In genomic region chr20:50850721-50851286, GRCh38 we compare ENCODE assay signal across 19 cellular contexts. TPM values are rescaled to one million over a fixed set of nuclear protein-coding genes. Genes with fewer than 3 reads are reported as not detected.
DNase-seq lines count a peak whose midpoint lies in the region; ATAC-seq and TF ChIP-seq lines count a peak whose summit lies in the region.
"Had no signal": no experiment of that assay in that cellular context is flagged by ENCODE, and none has a peak within 500 bp of the region (broad histone marks: within the 10 kb centered on the region; RNA-seq: fewer than 3 reads in every experiment).

No MANE protein-coding gene starts in this region.

- H3K27ac Mint-ChIP-seq in neural progenitor cell, result no peak overlapping the region
- H3K27ac Mint-ChIP-seq: activated T-helper 17 cell treated with anti-CD3 and anti-CD28 coated beads, Interleukin-2, amount 50 U/mL, for 72 hours; dendritic cell treated with granulocyte-macrophage colony-stimulating factor and Interleukin-4, amounts not matched to agents 40 ng/mL and 50 ng/mL, for 4 days; T-helper 1 cell treated with Interleukin-12 subunit alpha and Interleukin-12 subunit beta and Interleukin-4 antibody, amounts not matched to agents 30 μg/mL and 1 μg/mL, for 36 hours had no signal

- TF ChIP-seq CTCF in neural progenitor cell (IDR thresholded peaks at IDR 0.05), result no peak

- ATAC-seq in GM18517 (IDR thresholded peaks at IDR 0.05; ENCODE audit: unreplicated experiment), result no peak
- ATAC-seq: activated T-helper 17 cell treated with anti-CD3 and anti-CD28 coated beads, Interleukin-2, amount 50 U/mL, for 72 hours had no signal

- no peaks in the 10 kb centered on the region for H3K36me3 Mint-ChIP-seq in neural progenitor cell

- H2AFZ ChIP-seq in Karpas-422 (ENCODE audit: low read length), result no peak overlapping the region
- no peak overlapping the region for H2AFZ ChIP-seq in neural progenitor cell (replicated peaks)
- H2AFZ ChIP-seq: parathyroid adenoma had no signal

- H3F3A ChIP-seq in neural progenitor cell (ENCODE audit: low read depth), result peaks cover 5% of the 10 kb centered on the region

- peaks cover 61% of the 10 kb centered on the region for H3K4me1 ChIP-seq in Karpas-422 (ENCODE audit: low read length)
- H3K4me1 ChIP-seq in neural progenitor cell, result peaks cover 12% of the 10 kb centered on the region

- H3K9me2 ChIP-seq in Karpas-422 (replicated peaks; ENCODE audit: insufficient read depth, low read length), result no peaks in the 10 kb centered on the region

- H3K27me3 ChIP-seq in H7 (ENCODE audit: control insufficient read depth, insufficient read depth, low read length), result no peaks in the 10 kb centered on the region
- H3K27me3 ChIP-seq in Karpas-422 (ENCODE audit: low read length), result no peaks in the 10 kb centered on the region
- no peaks in the 10 kb centered on the region for H3K27me3 ChIP-seq in neural progenitor cell
- H3K27me3 ChIP-seq: esophagus muscularis mucosa, stomach had no signal

- no peak overlapping the region for H3K4me3 Mint-ChIP-seq in neural progenitor cell
- H3K4me3 Mint-ChIP-seq: activated T-helper 17 cell treated with anti-CD3 and anti-CD28 coated beads, Interleukin-2, amount 50 U/mL, for 72 hours; CD14-positive monocyte; dendritic cell treated with granulocyte-macrophage colony-stimulating factor and Interleukin-4, amounts not matched to agents 40 ng/mL and 50 ng/mL, for 4 days; T-helper 1 cell treated with Interleukin-12 subunit alpha and Interleukin-12 subunit beta and Interleukin-4 antibody, amounts not matched to agents 30 μg/mL and 1 μg/mL, for 36 hours had no signal

- H3K27me3 Mint-ChIP-seq in neural progenitor cell (ENCODE audit: insufficient read depth, low read depth), result peaks cover 6% of the 10 kb centered on the region
- H3K27me3 Mint-ChIP-seq: activated T-helper 17 cell treated with anti-CD3 and anti-CD28 coated beads, Interleukin-2, amount 50 U/mL, for 72 hours had no signal

- H3K36me3 ChIP-seq in H7 (replicated peaks; ENCODE audit: control insufficient read depth, insufficient read depth, low read length), result no peaks in the 10 kb centered on the region
- peaks cover 36% of the 10 kb centered on the region; the same call in 1 of the 2 replicates for H3K36me3 ChIP-seq in Karpas-422 (ENCODE audit: insufficient read depth, low read length)
- no peaks in the 10 kb centered on the region for H3K36me3 ChIP-seq in neural progenitor cell
- H3K36me3 ChIP-seq: esophagus muscularis mucosa, stomach had no signal

- H4K20me1 ChIP-seq in Karpas-422 (ENCODE audit: insufficient read depth, low read depth, low read length), result peaks cover 9% of the 10 kb centered on the region; the same call in 1 of the 2 replicates
- H4K20me1 ChIP-seq in neural progenitor cell (ENCODE audit: low read depth), result peaks cover 3% of the 10 kb centered on the region

- H3K4me3 ChIP-seq in H7 (ENCODE audit: insufficient read depth, low read depth, low read length), result no peak overlapping the region
- H3K4me3 ChIP-seq in Karpas-422 (ENCODE audit: low read length), result no peak overlapping the region
- H3K4me3 ChIP-seq in neural progenitor cell, result no peak overlapping the region
- H3K4me3 ChIP-seq: esophagus muscularis mucosa, stomach had no signal

- H3K9me3 ChIP-seq in Karpas-422 (ENCODE audit: low read length), result no peaks in the 10 kb centered on the region
- no peaks in the 10 kb centered on the region for H3K9me3 ChIP-seq in neural progenitor cell (ENCODE audit: low read depth)
- H3K9me3 ChIP-seq: esophagus muscularis mucosa, stomach had no signal

- H3K79me2 ChIP-seq in Karpas-422 (ENCODE audit: low read length) (peaks cover 59% of the 10 kb centered on the region), neural progenitor cell (ENCODE audit: low read depth) (no peaks in the 10 kb centered on the region)
- H3K79me2 ChIP-seq: parathyroid adenoma had no signal

- H3K4me2 ChIP-seq in Karpas-422 (ENCODE audit: low read depth, low read length, poor library complexity, severe bottlenecking) (no peak overlapping the region), neural progenitor cell (peak overlapping the region; percentile 23)

- no peaks in the 10 kb centered on the region for H3K9me3 Mint-ChIP-seq in neural progenitor cell
- H3K9me3 Mint-ChIP-seq: activated T-helper 17 cell treated with anti-CD3 and anti-CD28 coated beads, Interleukin-2, amount 50 U/mL, for 72 hours; CD14-positive monocyte; dendritic cell treated with granulocyte-macrophage colony-stimulating factor and Interleukin-4, amounts not matched to agents 40 ng/mL and 50 ng/mL, for 4 days; T-helper 1 cell treated with Interleukin-12 subunit alpha and Interleukin-12 subunit beta and Interleukin-4 antibody, amounts not matched to agents 30 μg/mL and 1 μg/mL, for 36 hours had no signal

- peaks cover 28% of the 10 kb centered on the region for H3K4me1 Mint-ChIP-seq in neural progenitor cell

- peak overlapping the region; percentile 93 for H3K27ac ChIP-seq in Karpas-422 (ENCODE audit: low read length)
- no peak overlapping the region for H3K27ac ChIP-seq in neural progenitor cell
- H3K27ac ChIP-seq: esophagus muscularis mucosa, parathyroid adenoma, stomach had no signal

- H3K9ac ChIP-seq in Karpas-422 (ENCODE audit: low read length) (no peak overlapping the region; the same call in 1 of the 2 replicates), neural progenitor cell (no peak overlapping the region)
- H3K9ac ChIP-seq: parathyroid adenoma had no signal

- peak; percentile 93 for DNase-seq in H7
- DNase-seq in Karpas-422, result no peak
- peak; percentile 87 for DNase-seq in amniotic epithelial cell (ENCODE audit: low read depth)
- DNase-seq in neural progenitor cell (ENCODE audit: low spot score), result peak; percentile 55
- no peak for DNase-seq in NCI-H2171 treated with DMSO at 0.1 percent for 48 hours (lab: John Stamatoyannopoulos, UW)
- DNase-seq in NCI-H2107 (lab: John Stamatoyannopoulos, UW), result no peak
- DNase-seq: activated CD4-positive, alpha-beta T cell treated with anti-CD3 and anti-CD28 coated beads for 48 hours; glutamatergic neuron; Kasumi-1; NCI-H146; NCI-H524; stomach had no signal

RNA-seq across cellular contexts. Expression of gene BCAS4, which starts 55.9 kb away (rescaled TPM):
- 17.6 and 19.3 TPM in 2 replicates for total RNA-seq in H7 (2014; rRNA removed; shearing (Covaris generic))
- 191 and 231 TPM in 2 replicates for total RNA-seq in Karpas-422 (2014; rRNA removed; shearing (Covaris generic); ENCODE audit: low replicate concordance)
- 15.3 and 24.1 TPM in 2 replicates for total RNA-seq in neural progenitor cell (ENCODE audit: low replicate concordance)

Comparison
In these comparisons a context has a peak if more than half of its experiments do, and no peak if none do; other contexts are left out.
1. DNase-seq: peak in H7 (single experiment), amniotic epithelial cell (single experiment) and neural progenitor cell (single experiment); none in Karpas-422 (single experiment), NCI-H2171 treated with DMSO at 0.1 percent for 48 hours (single experiment) and NCI-H2107 (single experiment).